In genomic region chr10:105026566-105026965, GRCh38 we compare ENCODE assay signal across 28 cellular contexts.
"Had no signal": no experiment of that assay in that cellular context is flagged by ENCODE, and none has a peak within 500 bp of the region (broad histone marks: within the 10 kb centered on the region; RNA-seq: fewer than 3 reads in every experiment).

No MANE protein-coding gene starts in this region.

- DNase-seq: colonic mucosa; cortex of kidney; dermis blood vessel endothelial cell; dorsolateral prefrontal cortex; effector CD4-positive, alpha-beta T cell; effector CD8-positive, alpha-beta T cell; effector memory CD4-positive, alpha-beta T cell; effector memory CD8-positive, alpha-beta T cell; endodermal cell; erythroblast; esophagus squamous epithelium; foreskin fibroblast; foreskin keratinocyte; foreskin melanocyte; gastrocnemius medialis; glutamatergic neuron; head of caudate nucleus; heart left ventricle; heart right ventricle had no signal

- H3K4me3 ChIP-seq: colonic mucosa, coronary artery, dorsolateral prefrontal cortex, esophagus muscularis mucosa, esophagus squamous epithelium, gastrocnemius medialis, gastroesophageal sphincter, heart left ventricle, heart right ventricle had no signal

- H3K9me3 ChIP-seq: colonic mucosa, esophagus muscularis mucosa, esophagus squamous epithelium, gastrocnemius medialis, gastroesophageal sphincter, heart left ventricle, heart right ventricle had no signal

- H3K4me1 ChIP-seq: colonic mucosa, esophagus muscularis mucosa, esophagus squamous epithelium, foreskin keratinocyte, gastrocnemius medialis, gastroesophageal sphincter, heart left ventricle, heart right ventricle had no signal

- ATAC-seq: effector memory CD8-positive, alpha-beta T cell; esophagus mucosa; foreskin keratinocyte; gastrocnemius medialis; gastroesophageal sphincter; heart left ventricle; heart right ventricle had no signal

- H3K27ac ChIP-seq: colonic mucosa, coronary artery, dorsolateral prefrontal cortex, epithelial cell of prostate, esophagus muscularis mucosa, esophagus squamous epithelium, foreskin keratinocyte, gastrocnemius medialis, gastroesophageal sphincter, heart left ventricle, heart right ventricle had no signal

- H3K36me3 ChIP-seq: colonic mucosa, esophagus muscularis mucosa, esophagus squamous epithelium, gastrocnemius medialis, gastroesophageal sphincter, heart left ventricle, heart right ventricle had no signal

- FAIRE-seq: colon, endometrium, endothelial cell of umbilical vein, frontal cortex had no signal

- H3K27me3 ChIP-seq: colonic mucosa, esophagus muscularis mucosa, esophagus squamous epithelium, foreskin keratinocyte, gastrocnemius medialis, gastroesophageal sphincter, heart left ventricle, heart right ventricle had no signal
